1 cellular context compared by ENCODE assay signal in genomic region chr21:34908424-34909055, GRCh38.
TF ChIP-seq lines count a peak whose summit lies in the region.

No MANE protein-coding gene starts in this region.

TF ChIP-seq in HepG2, 621 proteins besides CTCF, POLR2A, EP300 and RAD21 (continued from another document and continues in another):
- no peak for TF ChIP-seq BRD4 (CRISPR knock-in tag; IDR thresholded peaks at IDR 0.05)
- peak; percentile 47; the same call in 1 of the 2 replicates for TF ChIP-seq CBX5 (CRISPR knock-in tag; IDR thresholded peaks at IDR 0.05; ENCODE audit: borderline replicate concordance)
- peak; percentile 93 for TF ChIP-seq TCF7 (IDR thresholded peaks at IDR 0.05; ENCODE audit: low read depth)
- peak; percentile 66; the same call in 1 of the 2 replicates for TF ChIP-seq ZNF362 (CRISPR knock-in tag; IDR thresholded peaks at IDR 0.05; ENCODE audit: borderline replicate concordance)
- TF ChIP-seq FOXP4 (CRISPR knock-in tag; IDR thresholded peaks at IDR 0.05), result peak; percentile 88
- TF ChIP-seq RARA (CRISPR knock-in tag; IDR thresholded peaks at IDR 0.05), result peak; percentile 63
- peak; percentile 89 for TF ChIP-seq HMG20A (CRISPR knock-in tag; IDR thresholded peaks at IDR 0.05; ENCODE audit: borderline replicate concordance)
- peak; percentile 55 for TF ChIP-seq MED1 (CRISPR knock-in tag; IDR thresholded peaks at IDR 0.05)
- peak; percentile 73 for TF ChIP-seq TARDBP (CRISPR knock-in tag; IDR thresholded peaks at IDR 0.05)
- peak; percentile 57 for TF ChIP-seq HDAC2 (CRISPR knock-in tag; IDR thresholded peaks at IDR 0.05)
- peak; percentile 55; the same call in 1 of the 2 replicates for TF ChIP-seq GFI1 (CRISPR knock-in tag; IDR thresholded peaks at IDR 0.05; ENCODE audit: borderline replicate concordance)
- 0 out of 2 replicates have a peak, but pooled peaks have one; percentile 28 for TF ChIP-seq MEIS2 (CRISPR knock-in tag; IDR thresholded peaks at IDR 0.05)
- TF ChIP-seq ZNF646 (CRISPR knock-in tag; IDR thresholded peaks at IDR 0.05), result peak; percentile 56; the same call in 1 of the 2 replicates
- TF ChIP-seq GABPA (IDR thresholded peaks at IDR 0.05; ENCODE audit: low read depth, low read length), result no peak
- TF ChIP-seq GABPA (CRISPR knock-in tag; IDR thresholded peaks at IDR 0.05; ENCODE audit: low read depth), result no peak
- TF ChIP-seq ISL2 (CRISPR knock-in tag; IDR thresholded peaks at IDR 0.05), result peak; percentile 87
- 0 out of 2 replicates have a peak, but pooled peaks have one; percentile 58 for TF ChIP-seq SMAD3 (CRISPR knock-in tag; IDR thresholded peaks at IDR 0.05)
- TF ChIP-seq PPARG (CRISPR knock-in tag; conservative IDR thresholded peaks at IDR 0.05), result peak; percentile 10; the same call in 1 of the 2 replicates
- peak; percentile 43; the same call in 1 of the 2 replicates for TF ChIP-seq FOXK1 (CRISPR knock-in tag; IDR thresholded peaks at IDR 0.05; ENCODE audit: borderline replicate concordance, low read depth)
- TF ChIP-seq CEBPB (IDR thresholded peaks at IDR 0.05; ENCODE audit: borderline replicate concordance, low read depth, low read length), result peak; percentile 93
- peak in 1 of 2 experiments; percentile 67; a peak in 2 of 4 replicates for TF ChIP-seq KLF16 (CRISPR knock-in tag; IDR thresholded peaks at IDR 0.05)
- TF ChIP-seq ZNF101 (CRISPR knock-in tag; IDR thresholded peaks at IDR 0.05; ENCODE audit: borderline replicate concordance, low read depth), result no peak
- TF ChIP-seq MYPOP (CRISPR knock-in tag; IDR thresholded peaks at IDR 0.05), result peak; percentile 47; the same call in 1 of the 2 replicates
- TF ChIP-seq ATF1 (CRISPR knock-in tag; IDR thresholded peaks at IDR 0.05), result no peak
- TF ChIP-seq KAT7 (CRISPR knock-in tag; IDR thresholded peaks at IDR 0.05; ENCODE audit: borderline replicate concordance), result 0 out of 2 replicates have a peak, but pooled peaks have one; percentile 39
- peak; percentile 67 for TF ChIP-seq HDAC1 (CRISPR knock-in tag; IDR thresholded peaks at IDR 0.05)
- no peak for TF ChIP-seq ZNF570 (CRISPR knock-in tag; IDR thresholded peaks at IDR 0.05; ENCODE audit: borderline replicate concordance)
- TF ChIP-seq HNRNPH1 (optimal IDR thresholded peaks at IDR 0.05; ENCODE audit: low read depth, low read length), result no peak
- TF ChIP-seq ZNF644 (CRISPR knock-in tag; IDR thresholded peaks at IDR 0.05; ENCODE audit: low read depth), result peak; percentile 28; the same call in 1 of the 2 replicates
- peak; percentile 72; the same call in 1 of the 2 replicates for TF ChIP-seq ZSCAN5A (CRISPR knock-in tag; IDR thresholded peaks at IDR 0.05; ENCODE audit: borderline replicate concordance)
- peak; percentile 80 for TF ChIP-seq FOSL2 (CRISPR knock-in tag; IDR thresholded peaks at IDR 0.05)
- TF ChIP-seq PHF21A (CRISPR knock-in tag; IDR thresholded peaks at IDR 0.05), result peak; percentile 63; the same call in 1 of the 2 replicates
- peak; percentile 61; the same call in 1 of the 2 replicates for TF ChIP-seq HNF4G (IDR thresholded peaks at IDR 0.05; ENCODE audit: borderline replicate concordance, low read depth, low read length)
- TF ChIP-seq HNF4G (CRISPR knock-in tag; IDR thresholded peaks at IDR 0.05; ENCODE audit: borderline replicate concordance, low read depth), result no peak
- TF ChIP-seq, protein P1, sequence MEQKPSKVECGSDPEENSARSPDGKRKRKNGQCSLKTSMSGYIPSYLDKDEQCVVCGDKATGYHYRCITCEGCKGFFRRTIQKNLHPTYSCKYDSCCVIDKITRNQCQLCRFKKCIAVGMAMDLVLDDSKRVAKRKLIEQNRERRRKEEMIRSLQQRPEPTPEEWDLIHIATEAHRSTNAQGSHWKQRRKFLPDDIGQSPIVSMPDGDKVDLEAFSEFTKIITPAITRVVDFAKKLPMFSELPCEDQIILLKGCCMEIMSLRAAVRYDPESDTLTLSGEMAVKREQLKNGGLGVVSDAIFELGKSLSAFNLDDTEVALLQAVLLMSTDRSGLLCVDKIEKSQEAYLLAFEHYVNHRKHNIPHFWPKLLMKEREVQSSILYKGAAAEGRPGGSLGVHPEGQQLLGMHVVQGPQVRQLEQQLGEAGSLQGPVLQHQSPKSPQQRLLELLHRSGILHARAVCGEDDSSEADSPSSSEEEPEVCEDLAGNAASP (CRISPR knock-in tag; IDR thresholded peaks at IDR 0.05; ENCODE audit: borderline replicate concordance), result peak; percentile 52; the same call in 1 of the 2 replicates
- TF ChIP-seq PRDM10 (CRISPR knock-in tag; IDR thresholded peaks at IDR 0.05; ENCODE audit: low read depth), result no peak
- TF ChIP-seq TBL1XR1 (IDR thresholded peaks at IDR 0.05; ENCODE audit: borderline replicate concordance, low read length, partially characterized antibody), result peak; percentile 43
- TF ChIP-seq ATF2 (CRISPR knock-in tag; IDR thresholded peaks at IDR 0.05), result peak; percentile 83
- TF ChIP-seq ATF7 (IDR thresholded peaks at IDR 0.05), result peak; percentile 23; the same call in 1 of the 2 replicates
- peak; percentile 61; the same call in 1 of the 2 replicates for TF ChIP-seq ATF7 (CRISPR knock-in tag; IDR thresholded peaks at IDR 0.05)
- TF ChIP-seq SALL1 (CRISPR knock-in tag; IDR thresholded peaks at IDR 0.05), result peak; percentile 56; the same call in 1 of the 2 replicates
- TF ChIP-seq SOX6 (IDR thresholded peaks at IDR 0.05), result no peak
- peak; percentile 99 for TF ChIP-seq SOX6 (CRISPR knock-in tag; IDR thresholded peaks at IDR 0.05)
